ENCODE assay signal across 17 cellular contexts in the genomic region with DNA sequence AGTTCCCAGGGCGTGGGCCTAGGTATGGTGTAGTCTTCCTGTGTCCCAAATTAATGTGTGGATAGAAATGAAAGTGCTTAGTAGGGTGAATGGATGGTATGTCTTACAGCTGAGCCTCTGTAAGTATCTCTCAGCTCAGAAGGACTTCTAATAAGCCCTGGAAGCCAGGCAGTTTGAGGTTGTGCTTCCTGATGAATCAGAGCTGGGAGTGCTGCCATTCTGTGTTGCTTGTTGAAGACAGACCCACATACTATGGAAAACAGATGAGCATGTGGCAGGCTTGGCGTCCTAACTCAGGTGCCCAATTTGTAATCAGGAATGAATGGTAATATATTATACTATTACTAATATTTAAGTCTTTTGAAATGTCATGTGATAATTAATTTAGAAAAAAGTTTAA.
A peak's percentile ranks its signal among the peaks of the same experiment; 100 is the strongest.
DNase-seq lines count a peak whose midpoint lies in the region; ATAC-seq, FAIRE-seq and TF ChIP-seq lines count a peak whose summit lies in the region.
"Had no signal": no experiment of that assay in that cellular context is flagged by ENCODE, and none has a peak within 500 bp of the region (broad histone marks: within the 10 kb centered on the region; RNA-seq: fewer than 3 reads in every experiment).

No MANE protein-coding gene starts in this region.

- H3K27me3 ChIP-seq in K562 (ENCODE audit: control insufficient read depth in 2 of 2, insufficient read depth in 2 of 2, low read length in 2 of 2), result peaks cover 2 to 4% of the 10 kb centered on the region in 2 experiments; a peak in 3 of 5 replicates
- H3K27me3 ChIP-seq in WERI-Rb-1 (ENCODE audit: insufficient read depth, low read depth, severe bottlenecking), result no peaks in the 10 kb centered on the region
- H3K27me3 ChIP-seq: neutrophil, Peyer's patch had no signal

- no peaks in the 10 kb centered on the region for H3K79me2 ChIP-seq in K562 (ENCODE audit: control insufficient read depth, insufficient read depth, low read length)

- TF ChIP-seq RAD21 in K562 (CRISPR knock-in tag; conservative IDR thresholded peaks at IDR 0.05 in 1 of 2, IDR thresholded peaks at IDR 0.05 in 1 of 2), result no peak

- H3K4me1 ChIP-seq in K562 (replicated peaks in 1 of 2; ENCODE audit: control insufficient read depth in 2 of 2, insufficient read depth in 2 of 2, low read length in 2 of 2), result no peaks in the 10 kb centered on the region
- H3K4me1 ChIP-seq: left ventricle myocardium inferior had no signal

- H3K9ac ChIP-seq in K562 (ENCODE audit: insufficient read depth in 1 of 2, low read depth in 2 of 2, low read length in 2 of 2), result no peak overlapping the region

- ATAC-seq in K562 (no peak), left lobe of liver (peak; percentile 43), HG03097 (IDR thresholded peaks at IDR 0.05; ENCODE audit: low FRiP score, unreplicated experiment) (no peak), GM21737 (IDR thresholded peaks at IDR 0.05; ENCODE audit: unreplicated experiment) (no peak)

- intact Hi-C loops in K562 (cut with micrococcal nuclease), result no loop called here

- CTCF ChIA-PET in AG04449 (lab: Yijun Ruan, JAX) (no interaction called here), K562 (lab: Yijun Ruan, JAX; ENCODE audit: low intra/inter-chr PET ratio) (no interaction called here)

- 0 out of 2 replicates have a peak overlapping the region, but pooled peaks have one; percentile 33 for H2AFZ ChIP-seq in K562 (ENCODE audit: low read depth, low read length)

- WGBS in K562 (ENCODE audit: insufficient coverage, low coverage, missing lambda C conversion rate), result 7% methylated on average over 2 of the region's 2 CpGs

- H3K36me3 ChIP-seq in K562 (ENCODE audit: control insufficient read depth, insufficient read depth, low read length) (no peaks in the 10 kb centered on the region), WERI-Rb-1 (no peaks in the 10 kb centered on the region)
- H3K36me3 ChIP-seq: neutrophil, Peyer's patch had no signal

- H3K9me1 ChIP-seq in K562 (ENCODE audit: control insufficient read depth, insufficient read depth, low read length), result no peaks in the 10 kb centered on the region

- DNase-seq in AG04449 (ENCODE audit: low read depth, low spot score) (peak; percentile 64), HCEC 1CT (peak; percentile 60), K562 (ENCODE audit: extremely low read depth in 1 of 4, low spot score in 3 of 4) (no peak), left lobe of liver (ENCODE audit: low spot score) (no peak), WERI-Rb-1 (no peak), frontal cortex (ENCODE audit: low spot score in 2 of 2) (no peak)
- DNase-seq: activated CD4-positive, alpha-beta memory T cell treated with anti-CD3 and anti-CD28 coated beads for 36 hours; activated naive CD4-positive, alpha-beta T cell; DMS79; left ventricle myocardium inferior; NCI-H1417; Peyer's patch; stimulated activated CD4-positive, alpha-beta T cell treated with anti-CD3 and anti-CD28 coated beads, Interleukin-15, amount 100 ng/mL, for 24 hours had no signal

- no peak for TF ChIP-seq CTCF in AG04449 (IDR thresholded peaks at IDR 0.05; ENCODE audit: insufficient read depth, low read length, missing control alignments)
- no peak for TF ChIP-seq CTCF in K562 (IDR thresholded peaks at IDR 0.05 in 2 of 3, conservative IDR thresholded peaks at IDR 0.05 in 1 of 3; ENCODE audit: insufficient read depth in 2 of 3, low read depth in 1 of 3, low read length in 3 of 3)
- TF ChIP-seq CTCF in WERI-Rb-1 (IDR thresholded peaks at IDR 0.05; ENCODE audit: low read depth, low read length), result no peak

- BruUV-seq in K562 (replicated peaks; lab: Mats Ljungman, UMichigan), result no TSS peak

- in situ Hi-C loops in K562 (cut with MboI), result no loop called here

- TF ChIP-seq EP300 in K562 (IDR thresholded peaks at IDR 0.05; ENCODE audit: low read length), result no peak

- no peak for TF ChIP-seq POLR2A in K562 (conservative IDR thresholded peaks at IDR 0.05)

- POLR2A ChIA-PET in AG04449 (lab: Yijun Ruan, JAX), result no interaction called here
- POLR2A ChIA-PET in K562 (lab: Yijun Ruan, JAX), result no interaction called here

- H3K27ac ChIP-seq in K562 (ENCODE audit: extremely low read depth, low read depth, low read length), result no peak overlapping the region
- no peak overlapping the region for H3K27ac ChIP-seq in WERI-Rb-1
- H3K27ac ChIP-seq: left ventricle myocardium inferior, neutrophil, Peyer's patch had no signal

- H3K4me3 ChIP-seq in AG04449 (ENCODE audit: low read depth, low read length) (no peak overlapping the region), K562 (no peak overlapping the region), WERI-Rb-1 (ENCODE audit: low read depth, low read length) (no peak overlapping the region)
- H3K4me3 ChIP-seq: left ventricle myocardium inferior, Peyer's patch had no signal

- FAIRE-seq in K562 (lab: Jason Lieb, UNC), result no peak
- FAIRE-seq in frontal cortex (lab: Jason Lieb, UNC), result no peak
- FAIRE-seq: colon had no signal

- H3K4me2 ChIP-seq in K562 (ENCODE audit: insufficient read depth, low read length), result no peak overlapping the region

- H4K20me1 ChIP-seq in K562 (replicated peaks; ENCODE audit: control insufficient read depth, insufficient read depth, low read length), result no peaks in the 10 kb centered on the region

- H3K9me3 ChIP-seq in K562 (replicated peaks; ENCODE audit: control insufficient read depth, insufficient read depth, low read depth, low read length) (no peaks in the 10 kb centered on the region), WERI-Rb-1 (ENCODE audit: severe bottlenecking) (no peaks in the 10 kb centered on the region)
- H3K9me3 ChIP-seq: left ventricle myocardium inferior, neutrophil, Peyer's patch had no signal

TF ChIP-seq in K562, 482 proteins besides CTCF, POLR2A, EP300 and RAD21:
- TF ChIP-seq SMAD1 (IDR thresholded peaks at IDR 0.05; ENCODE audit: low read depth, low read length, partially characterized antibody) (no peak), NFRKB (IDR thresholded peaks at IDR 0.05; ENCODE audit: low read depth) (no peak), RHOXF2B (CRISPR knock-in tag; conservative IDR thresholded peaks at IDR 0.05) (no peak), HOXB6 (CRISPR knock-in tag; IDR thresholded peaks at IDR 0.05; ENCODE audit: borderline replicate concordance) (no peak)

Comparison
In these comparisons a context has a peak if more than half of its experiments do, and no peak if none do; other contexts are left out.
1. DNase-seq: peak in AG04449 (single experiment) and HCEC 1CT (single experiment); none in K562 (0 of 4), left lobe of liver (single experiment), WERI-Rb-1 (single experiment) and frontal cortex (0 of 2).